ENCODE assay signal across 8 cellular contexts in the genomic region with DNA sequence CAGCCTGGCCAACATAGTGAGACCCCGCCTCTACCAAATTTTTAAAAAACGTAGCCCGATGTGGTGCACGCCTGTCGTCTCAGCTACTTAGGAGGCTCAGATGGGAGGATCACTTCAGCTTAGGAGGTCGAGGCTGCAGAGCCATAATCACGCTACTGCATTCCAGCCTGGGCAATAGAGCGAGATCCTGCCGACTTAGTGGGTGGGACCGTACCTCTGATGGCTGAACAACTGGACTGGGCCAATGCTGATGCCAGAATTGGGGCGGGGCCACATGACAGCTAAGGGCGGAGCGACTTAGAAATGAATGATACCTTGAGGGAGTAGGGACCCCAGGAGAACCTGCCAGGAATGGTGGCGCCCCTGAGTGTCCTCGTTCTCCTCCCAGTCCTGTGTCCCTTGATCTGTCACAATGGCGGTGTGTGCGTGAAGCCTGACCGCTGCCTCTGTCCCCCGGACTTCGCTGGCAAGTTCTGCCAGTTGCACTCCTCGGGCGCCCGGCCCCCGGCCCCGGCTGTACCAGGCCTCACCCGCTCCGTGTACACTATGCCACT. TPM values are rescaled to one million over a fixed set of nuclear protein-coding genes. Genes with fewer than 3 reads are reported as not detected.
DNase-seq lines count a peak whose midpoint lies in the region; ATAC-seq and TF ChIP-seq lines count a peak whose summit lies in the region.

No MANE protein-coding gene starts in this region.

- CTCF ChIA-PET in activated CD8-positive, alpha-beta T cell treated with anti-CD3 and anti-CD28 coated beads, Interleukin-2, amount 10 ng/mL, durations not matched to agents 7 days and 5 days (lab: Charles Lee): interaction anchor here (0.8 to 8.5 kb wide), 15 partner anchors 10 to 299 kb away, joined by 3 to 62 read pairs (median 5); partner anchors contain the start of genes BLVRB and RAB4B

- DNase-seq in activated CD4-positive, alpha-beta T cell treated with anti-CD3 and anti-CD28 coated beads for 48 hours: peak; percentile 35
- DNase-seq in activated CD4-positive, alpha-beta T cell treated with anti-CD3 and anti-CD28 coated beads for 4 hours: no peak
- DNase-seq in activated CD8-positive, alpha-beta T cell treated with anti-CD3 and anti-CD28 coated beads, Interleukin-2, amount 10 ng/mL, durations not matched to agents 7 days and 5 days: peak; percentile 44
- DNase-seq in kidney tubule cell (ENCODE audit: low spot score) (peak; percentile 13), thoracic aorta (ENCODE audit: low spot score) (no peak), Kasumi-1 (lab: John Stamatoyannopoulos, UW) (no peak), DMS114 treated with DMSO at 0.1 percent for 48 hours (lab: John Stamatoyannopoulos, UW; ENCODE audit: unreplicated experiment) (no peak)

- peak overlapping the region; percentile 47 to 97 for H3K27ac ChIP-seq in thoracic aorta

- peaks cover 30 to 51% of the 10 kb centered on the region in 2 donors for H3K4me1 ChIP-seq in thoracic aorta (ENCODE audit: control insufficient read depth in 1 of 2, low read depth in 2 of 2)

- POLR2A ChIA-PET in activated CD8-positive, alpha-beta T cell treated with anti-CD3 and anti-CD28 coated beads, Interleukin-2, amount 10 ng/mL, durations not matched to agents 7 days and 5 days (lab: Charles Lee): interaction anchor here (0.9 to 4.0 kb wide), 5 partner anchors 10 to 174 kb away, joined by 3 to 33 read pairs (median 3); partner anchors contain the start of gene RAB4B

- no peaks in the 10 kb centered on the region for H3K9me3 ChIP-seq in thoracic aorta

- H3K9me3 Mint-ChIP-seq in activated CD8-positive, alpha-beta T cell treated with anti-CD3 and anti-CD28 coated beads, Interleukin-2, amount 10 ng/mL, durations not matched to agents 7 days and 5 days (ENCODE audit: insufficient read depth): no peaks in the 10 kb centered on the region

- H3K4me3 Mint-ChIP-seq in activated CD8-positive, alpha-beta T cell treated with anti-CD3 and anti-CD28 coated beads, Interleukin-2, amount 10 ng/mL, durations not matched to agents 7 days and 5 days: peak overlapping the region; percentile 80

- H3K27me3 ChIP-seq in thoracic aorta (replicated peaks; ENCODE audit: insufficient read depth): no peaks in the 10 kb centered on the region

- peak overlapping the region; percentile 91 for H3K4me3 ChIP-seq in thoracic aorta

- H3K36me3 Mint-ChIP-seq in activated CD8-positive, alpha-beta T cell treated with anti-CD3 and anti-CD28 coated beads, Interleukin-2, amount 10 ng/mL, durations not matched to agents 7 days and 5 days (ENCODE audit: low read depth): no peaks in the 10 kb centered on the region

- peaks cover 77% of the 10 kb centered on the region for H3K4me1 Mint-ChIP-seq in activated CD8-positive, alpha-beta T cell treated with anti-CD3 and anti-CD28 coated beads, Interleukin-2, amount 10 ng/mL, durations not matched to agents 7 days and 5 days (ENCODE audit: low read depth)

- TF ChIP-seq CTCF in thoracic aorta (IDR thresholded peaks at IDR 0.05): no peak

- no peaks in the 10 kb centered on the region for H3K36me3 ChIP-seq in thoracic aorta

- peak; percentile 0 for ATAC-seq in activated CD8-positive, alpha-beta T cell treated with anti-CD3 and anti-CD28 coated beads, Interleukin-2, amount 10 ng/mL, durations not matched to agents 7 days and 5 days
- ATAC-seq in thoracic aorta (ENCODE audit: insufficient number of reproducible peaks, low FRiP score, low read depth): no peak
- no peak for ATAC-seq in GM18870 (IDR thresholded peaks at IDR 0.05; ENCODE audit: unreplicated experiment)

- peaks cover 24% of the 10 kb centered on the region for H3K27me3 Mint-ChIP-seq in activated CD8-positive, alpha-beta T cell treated with anti-CD3 and anti-CD28 coated beads, Interleukin-2, amount 10 ng/mL, durations not matched to agents 7 days and 5 days (ENCODE audit: low read depth)

- H3K27ac Mint-ChIP-seq in activated CD8-positive, alpha-beta T cell treated with anti-CD3 and anti-CD28 coated beads, Interleukin-2, amount 10 ng/mL, durations not matched to agents 7 days and 5 days: peak overlapping the region; percentile 92

RNA-seq across cellular contexts. Expression of gene LTBP4, which starts 3.6 kb away (rescaled TPM):
- total RNA-seq in activated CD8-positive, alpha-beta T cell treated with anti-CD3 and anti-CD28 coated beads, Interleukin-2, amount 10 ng/mL, durations not matched to agents 7 days and 5 days: 10 to 100 TPM; 54.3 to 54.7 TPM
- total RNA-seq in thoracic aorta: 100 to 1,000 TPM; 687 to 905 TPM

RNA-seq across cellular contexts. Expression of gene SHKBP1, which starts 28.1 kb away (rescaled TPM):
- 100 to 1,000 TPM; 116 to 124 TPM for total RNA-seq in activated CD8-positive, alpha-beta T cell treated with anti-CD3 and anti-CD28 coated beads, Interleukin-2, amount 10 ng/mL, durations not matched to agents 7 days and 5 days
- total RNA-seq in thoracic aorta: 10 to 100 TPM; 36.0 to 78.4 TPM

Comparison
In these comparisons a context has a peak if more than half of its experiments do, and no peak if none do; other contexts are left out.
1. DNase-seq: peak in activated CD4-positive, alpha-beta T cell treated with anti-CD3 and anti-CD28 coated beads for 48 hours (single experiment), activated CD8-positive, alpha-beta T cell treated with anti-CD3 and anti-CD28 coated beads, Interleukin-2, amount 10 ng/mL, durations not matched to agents 7 days and 5 days (single experiment) and kidney tubule cell (single experiment); none in activated CD4-positive, alpha-beta T cell treated with anti-CD3 and anti-CD28 coated beads for 4 hours (0 of 2), thoracic aorta (single experiment), Kasumi-1 (0 of 2) and DMS114 treated with DMSO at 0.1 percent for 48 hours (single experiment).
2. RNA of gene LTBP4, which starts 3.6 kb away (total RNA-seq): 687 to 905 TPM in thoracic aorta; 54.3 to 54.7 TPM in activated CD8-positive, alpha-beta T cell treated with anti-CD3 and anti-CD28 coated beads, Interleukin-2, amount 10 ng/mL, durations not matched to agents 7 days and 5 days; every median in the first group is over 10 times any median in the second.